In genomic region chr22:39252461-39253391, GRCh38 we compare ENCODE assay signal across 1 cellular context.
TF ChIP-seq lines count a peak whose summit lies in the region.

No MANE protein-coding gene starts in this region.

TF ChIP-seq in K562, 482 proteins besides CTCF, POLR2A, EP300 and RAD21:
- TF ChIP-seq CBX3 (IDR thresholded peaks at IDR 0.05; ENCODE audit: borderline replicate concordance in 1 of 2, low read length in 2 of 2), result peak in 1 of 2 experiments; percentile 48; a peak in 1 of 3 replicates
- TF ChIP-seq RBM25 (IDR thresholded peaks at IDR 0.05; ENCODE audit: low read depth, low read length, severe bottlenecking), result peak; percentile 81
- TF ChIP-seq ZBTB7A (IDR thresholded peaks at IDR 0.05; ENCODE audit: borderline replicate concordance, control insufficient read depth, low read depth, low read length), result peak; percentile 68; the same call in 1 of the 2 replicates
- TF ChIP-seq HDAC1 (IDR thresholded peaks at IDR 0.05), result peak in 1 of 2 experiments; percentile 34; a peak in 1 of 4 replicates
- 0 out of 4 replicates have a peak, but pooled peaks of 1 of the 2 experiments have one; percentile 11 for TF ChIP-seq RCOR1 (IDR thresholded peaks at IDR 0.05; ENCODE audit: borderline replicate concordance in 1 of 2, low read depth in 2 of 2, low read length in 2 of 2)
- TF ChIP-seq ZNF263 (CRISPR knock-in tag; IDR thresholded peaks at IDR 0.05; ENCODE audit: borderline replicate concordance), result 0 out of 2 replicates have a peak, but pooled peaks have one; percentile 2
- TF ChIP-seq HDAC2 (IDR thresholded peaks at IDR 0.05), result peak; percentile 76
- no peak for TF ChIP-seq ETV6 (IDR thresholded peaks at IDR 0.05; ENCODE audit: borderline replicate concordance in 1 of 2, low read depth in 2 of 2, low read length in 1 of 2)
- TF ChIP-seq ETV6 (CRISPR knock-in tag; IDR thresholded peaks at IDR 0.05; ENCODE audit: borderline replicate concordance), result no peak
- no peak for TF ChIP-seq ZNF239 (CRISPR knock-in tag; IDR thresholded peaks at IDR 0.05)
- TF ChIP-seq SMARCA5 (IDR thresholded peaks at IDR 0.05), result peak; percentile 84
- TF ChIP-seq NCOA2 (IDR thresholded peaks at IDR 0.05; ENCODE audit: partially characterized antibody in 2 of 2), result no peak
- peak; percentile 68 to 89 for TF ChIP-seq KDM1A (IDR thresholded peaks at IDR 0.05)
- no peak for TF ChIP-seq ZNF274 (IDR thresholded peaks at IDR 0.05; ENCODE audit: borderline replicate concordance, low read depth, low read length)
- peak; percentile 93 for TF ChIP-seq BCOR (IDR thresholded peaks at IDR 0.05)
